In the genomic region with DNA sequence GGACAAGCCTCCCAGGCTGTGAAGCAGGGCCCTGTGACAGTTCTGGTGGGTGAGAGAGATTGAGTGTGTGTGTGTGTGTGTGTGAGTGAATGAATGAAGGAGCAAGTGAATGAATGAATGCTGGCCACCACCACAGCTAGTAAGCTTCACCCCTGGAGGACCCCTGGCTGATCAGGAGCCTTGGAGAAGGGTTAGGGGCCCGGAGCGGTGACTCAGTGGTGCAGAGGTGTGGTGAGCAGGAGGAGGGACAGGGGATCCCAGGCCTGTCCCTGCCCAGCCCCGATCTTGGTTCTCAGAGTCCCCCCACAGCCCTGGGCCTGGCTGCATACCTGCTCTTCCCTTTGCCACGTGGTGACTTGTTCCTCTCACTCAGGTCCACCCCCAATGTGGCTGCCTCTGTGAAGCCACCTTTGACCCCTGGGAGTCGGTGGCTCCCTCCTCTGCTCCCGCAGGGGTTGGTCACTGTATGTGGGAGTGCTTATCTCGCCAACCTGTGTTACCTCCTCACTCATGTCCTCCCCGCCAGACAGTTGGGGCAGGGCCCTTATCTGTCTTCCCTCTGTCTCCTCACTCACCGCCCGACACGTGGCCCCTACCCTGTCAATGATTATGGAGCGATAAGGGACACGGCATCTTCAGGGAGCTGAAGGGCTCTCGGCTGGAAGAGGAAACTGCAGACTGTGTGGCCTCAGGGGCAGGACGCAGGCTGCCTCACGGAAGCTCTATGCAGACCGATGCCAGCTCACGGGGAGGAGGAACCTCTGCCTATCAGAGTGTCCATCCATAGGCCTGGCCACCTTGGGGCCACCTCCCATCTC, we compare ENCODE assay signal across 2 cellular contexts.
TF ChIP-seq lines count a peak whose summit lies in the region.

No MANE protein-coding gene starts in this region.

TF ChIP-seq in A549, 52 proteins besides CTCF, POLR2A, EP300 and RAD21 (continued from another document):
- TF ChIP-seq PHF8 (IDR thresholded peaks at IDR 0.05; ENCODE audit: borderline replicate concordance, low read depth): no peak
- TF ChIP-seq HDAC2 (IDR thresholded peaks at IDR 0.05): no peak
- TF ChIP-seq MAFK (IDR thresholded peaks at IDR 0.05; ENCODE audit: partially characterized antibody): no peak
- TF ChIP-seq, protein P1, sequence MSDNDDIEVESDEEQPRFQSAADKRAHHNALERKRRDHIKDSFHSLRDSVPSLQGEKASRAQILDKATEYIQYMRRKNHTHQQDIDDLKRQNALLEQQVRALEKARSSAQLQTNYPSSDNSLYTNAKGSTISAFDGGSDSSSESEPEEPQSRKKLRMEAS (IDR thresholded peaks at IDR 0.05): no peak
- TF ChIP-seq RFX5 (IDR thresholded peaks at IDR 0.05): no peak
- no peak for TF ChIP-seq HOXB5 (CRISPR knock-in tag; IDR thresholded peaks at IDR 0.05)
- TF ChIP-seq CBX2 (IDR thresholded peaks at IDR 0.05; ENCODE audit: borderline replicate concordance, low read depth): no peak
- no peak for TF ChIP-seq POLR2AphosphoS2 (conservative IDR thresholded peaks at IDR 0.05; ENCODE audit: low read length)
- no peak for TF ChIP-seq SMC3 (IDR thresholded peaks at IDR 0.05)
TF ChIP-seq in A549: peak in this region for 0.

TF ChIP-seq in K562, 482 proteins besides CTCF, POLR2A, EP300 and RAD21 (continued from another document and continues in another):
- TF ChIP-seq CHD2 (IDR thresholded peaks at IDR 0.05; ENCODE audit: low read depth, low read length) (peak; percentile 54; the same call in 1 of the 2 replicates), ZFPM2 (CRISPR knock-in tag; IDR thresholded peaks at IDR 0.05) (0 out of 2 replicates have a peak, but pooled peaks have one; percentile 63), ZNF311 (CRISPR knock-in tag; IDR thresholded peaks at IDR 0.05) (peak; percentile 92), SP2 (IDR thresholded peaks at IDR 0.05; ENCODE audit: extremely low read depth, low read depth, low read length, poor library complexity, severe bottlenecking) (peak; percentile 15), TCF7 (IDR thresholded peaks at IDR 0.05; ENCODE audit: borderline replicate concordance) (peak; percentile 92), POLR2AphosphoS2 (IDR thresholded peaks at IDR 0.05; ENCODE audit: low read length) (no peak), HDAC3 (IDR thresholded peaks at IDR 0.05; ENCODE audit: borderline replicate concordance, partially characterized antibody) (peak; percentile 100), NCOA2 (IDR thresholded peaks at IDR 0.05; ENCODE audit: partially characterized antibody in 2 of 2) (peak in 1 of 2 experiments; percentile 95), KLF16 (IDR thresholded peaks at IDR 0.05) (peak; percentile 100), ZNF197 (CRISPR knock-in tag; IDR thresholded peaks at IDR 0.05; ENCODE audit: low read depth) (peak; percentile 91; the same call in 1 of the 2 replicates), SMARCB1 (IDR thresholded peaks at IDR 0.05; ENCODE audit: insufficient read length, low read depth) (no peak), ZBTB7A (IDR thresholded peaks at IDR 0.05; ENCODE audit: borderline replicate concordance, control insufficient read depth, low read depth, low read length) (peak; percentile 40; the same call in 1 of the 2 replicates), TEAD1 (CRISPR knock-in tag; IDR thresholded peaks at IDR 0.05) (peak; percentile 83 to 84), ZNF140 (CRISPR knock-in tag; IDR thresholded peaks at IDR 0.05) (no peak), HSF4 (CRISPR knock-in tag; IDR thresholded peaks at IDR 0.05; ENCODE audit: borderline replicate concordance) (no peak), MTA1 (IDR thresholded peaks at IDR 0.05; ENCODE audit: borderline replicate concordance) (peak; percentile 97), ZNF134 (CRISPR knock-in tag; conservative IDR thresholded peaks at IDR 0.05) (peak; percentile 64), CCAR2 (IDR thresholded peaks at IDR 0.05; ENCODE audit: low read depth, low read length) (peak; percentile 98), HDAC1 (IDR thresholded peaks at IDR 0.05) (peak; percentile 78 to 100), RBBP5 (IDR thresholded peaks at IDR 0.05; ENCODE audit: borderline replicate concordance, insufficient read depth, low read length, poor library complexity, severe bottlenecking) (no peak), RUNX1 (IDR thresholded peaks at IDR 0.05; ENCODE audit: low read depth) (peak; percentile 99), ADNP (tag; IDR thresholded peaks at IDR 0.05) (peak; percentile 68; the same call in 1 of the 2 replicates), HEY1 (CRISPR knock-in tag; IDR thresholded peaks at IDR 0.05; ENCODE audit: borderline replicate concordance) (peak; percentile 100), ELF4 (CRISPR knock-in tag; IDR thresholded peaks at IDR 0.05) (peak; percentile 93), SMAD3 (CRISPR knock-in tag; conservative IDR thresholded peaks at IDR 0.05) (peak; percentile 91), HDAC8 (tag; IDR thresholded peaks at IDR 0.05) (peak; percentile 56; the same call in 1 of the 2 replicates), ZNF766 (CRISPR knock-in tag; conservative IDR thresholded peaks at IDR 0.05) (peak; percentile 97)
- TF ChIP-seq, protein P2, sequence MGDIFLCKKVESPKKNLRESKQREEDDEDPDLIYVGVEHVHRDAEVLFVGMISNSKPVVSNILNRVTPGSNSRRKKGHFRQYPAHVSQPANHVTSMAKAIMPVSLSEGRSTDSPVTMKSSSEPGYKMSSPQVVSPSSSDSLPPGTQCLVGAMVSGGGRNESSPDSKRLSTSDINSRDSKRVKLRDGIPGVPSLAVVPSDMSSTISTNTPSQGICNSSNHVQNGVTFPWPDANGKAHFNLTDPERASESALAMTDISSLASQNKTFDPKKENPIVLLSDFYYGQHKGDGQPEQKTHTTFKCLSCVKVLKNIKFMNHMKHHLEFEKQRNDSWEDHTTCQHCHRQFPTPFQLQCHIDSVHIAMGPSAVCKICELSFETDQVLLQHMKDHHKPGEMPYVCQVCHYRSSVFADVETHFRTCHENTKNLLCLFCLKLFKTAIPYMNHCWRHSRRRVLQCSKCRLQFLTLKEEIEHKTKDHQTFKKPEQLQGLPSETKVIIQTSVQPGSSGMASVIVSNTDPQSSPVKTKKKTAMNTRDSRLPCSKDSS (IDR thresholded peaks at IDR 0.05; ENCODE audit: low read depth, partially characterized antibody): peak; percentile 10
- TF ChIP-seq, protein P3, sequence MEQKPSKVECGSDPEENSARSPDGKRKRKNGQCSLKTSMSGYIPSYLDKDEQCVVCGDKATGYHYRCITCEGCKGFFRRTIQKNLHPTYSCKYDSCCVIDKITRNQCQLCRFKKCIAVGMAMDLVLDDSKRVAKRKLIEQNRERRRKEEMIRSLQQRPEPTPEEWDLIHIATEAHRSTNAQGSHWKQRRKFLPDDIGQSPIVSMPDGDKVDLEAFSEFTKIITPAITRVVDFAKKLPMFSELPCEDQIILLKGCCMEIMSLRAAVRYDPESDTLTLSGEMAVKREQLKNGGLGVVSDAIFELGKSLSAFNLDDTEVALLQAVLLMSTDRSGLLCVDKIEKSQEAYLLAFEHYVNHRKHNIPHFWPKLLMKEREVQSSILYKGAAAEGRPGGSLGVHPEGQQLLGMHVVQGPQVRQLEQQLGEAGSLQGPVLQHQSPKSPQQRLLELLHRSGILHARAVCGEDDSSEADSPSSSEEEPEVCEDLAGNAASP (IDR thresholded peaks at IDR 0.05): no peak
- TF ChIP-seq, protein P4, sequence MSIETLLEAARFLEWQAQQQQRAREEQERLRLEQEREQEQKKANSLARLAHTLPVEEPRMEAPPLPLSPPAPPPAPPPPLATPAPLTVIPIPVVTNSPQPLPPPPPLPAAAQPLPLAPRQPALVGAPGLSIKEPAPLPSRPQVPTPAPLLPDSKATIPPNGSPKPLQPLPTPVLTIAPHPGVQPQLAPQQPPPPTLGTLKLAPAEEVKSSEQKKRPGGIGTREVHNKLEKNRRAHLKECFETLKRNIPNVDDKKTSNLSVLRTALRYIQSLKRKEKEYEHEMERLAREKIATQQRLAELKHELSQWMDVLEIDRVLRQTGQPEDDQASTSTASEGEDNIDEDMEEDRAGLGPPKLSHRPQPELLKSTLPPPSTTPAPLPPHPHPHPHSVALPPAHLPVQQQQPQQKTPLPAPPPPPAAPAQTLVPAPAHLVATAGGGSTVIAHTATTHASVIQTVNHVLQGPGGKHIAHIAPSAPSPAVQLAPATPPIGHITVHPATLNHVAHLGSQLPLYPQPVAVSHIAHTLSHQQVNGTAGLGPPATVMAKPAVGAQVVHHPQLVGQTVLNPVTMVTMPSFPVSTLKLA (conservative IDR thresholded peaks at IDR 0.05): peak; percentile 98 to 99
- TF ChIP-seq, protein P5, sequence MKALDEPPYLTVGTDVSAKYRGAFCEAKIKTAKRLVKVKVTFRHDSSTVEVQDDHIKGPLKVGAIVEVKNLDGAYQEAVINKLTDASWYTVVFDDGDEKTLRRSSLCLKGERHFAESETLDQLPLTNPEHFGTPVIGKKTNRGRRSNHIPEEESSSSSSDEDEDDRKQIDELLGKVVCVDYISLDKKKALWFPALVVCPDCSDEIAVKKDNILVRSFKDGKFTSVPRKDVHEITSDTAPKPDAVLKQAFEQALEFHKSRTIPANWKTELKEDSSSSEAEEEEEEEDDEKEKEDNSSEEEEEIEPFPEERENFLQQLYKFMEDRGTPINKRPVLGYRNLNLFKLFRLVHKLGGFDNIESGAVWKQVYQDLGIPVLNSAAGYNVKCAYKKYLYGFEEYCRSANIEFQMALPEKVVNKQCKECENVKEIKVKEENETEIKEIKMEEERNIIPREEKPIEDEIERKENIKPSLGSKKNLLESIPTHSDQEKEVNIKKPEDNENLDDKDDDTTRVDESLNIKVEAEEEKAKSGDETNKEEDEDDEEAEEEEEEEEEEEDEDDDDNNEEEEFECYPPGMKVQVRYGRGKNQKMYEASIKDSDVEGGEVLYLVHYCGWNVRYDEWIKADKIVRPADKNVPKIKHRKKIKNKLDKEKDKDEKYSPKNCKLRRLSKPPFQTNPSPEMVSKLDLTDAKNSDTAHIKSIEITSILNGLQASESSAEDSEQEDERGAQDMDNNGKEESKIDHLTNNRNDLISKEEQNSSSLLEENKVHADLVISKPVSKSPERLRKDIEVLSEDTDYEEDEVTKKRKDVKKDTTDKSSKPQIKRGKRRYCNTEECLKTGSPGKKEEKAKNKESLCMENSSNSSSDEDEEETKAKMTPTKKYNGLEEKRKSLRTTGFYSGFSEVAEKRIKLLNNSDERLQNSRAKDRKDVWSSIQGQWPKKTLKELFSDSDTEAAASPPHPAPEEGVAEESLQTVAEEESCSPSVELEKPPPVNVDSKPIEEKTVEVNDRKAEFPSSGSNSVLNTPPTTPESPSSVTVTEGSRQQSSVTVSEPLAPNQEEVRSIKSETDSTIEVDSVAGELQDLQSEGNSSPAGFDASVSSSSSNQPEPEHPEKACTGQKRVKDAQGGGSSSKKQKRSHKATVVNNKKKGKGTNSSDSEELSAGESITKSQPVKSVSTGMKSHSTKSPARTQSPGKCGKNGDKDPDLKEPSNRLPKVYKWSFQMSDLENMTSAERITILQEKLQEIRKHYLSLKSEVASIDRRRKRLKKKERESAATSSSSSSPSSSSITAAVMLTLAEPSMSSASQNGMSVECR (CRISPR knock-in tag; IDR thresholded peaks at IDR 0.05): peak; percentile 81; the same call in 1 of the 2 replicates
- TF ChIP-seq, protein P6, sequence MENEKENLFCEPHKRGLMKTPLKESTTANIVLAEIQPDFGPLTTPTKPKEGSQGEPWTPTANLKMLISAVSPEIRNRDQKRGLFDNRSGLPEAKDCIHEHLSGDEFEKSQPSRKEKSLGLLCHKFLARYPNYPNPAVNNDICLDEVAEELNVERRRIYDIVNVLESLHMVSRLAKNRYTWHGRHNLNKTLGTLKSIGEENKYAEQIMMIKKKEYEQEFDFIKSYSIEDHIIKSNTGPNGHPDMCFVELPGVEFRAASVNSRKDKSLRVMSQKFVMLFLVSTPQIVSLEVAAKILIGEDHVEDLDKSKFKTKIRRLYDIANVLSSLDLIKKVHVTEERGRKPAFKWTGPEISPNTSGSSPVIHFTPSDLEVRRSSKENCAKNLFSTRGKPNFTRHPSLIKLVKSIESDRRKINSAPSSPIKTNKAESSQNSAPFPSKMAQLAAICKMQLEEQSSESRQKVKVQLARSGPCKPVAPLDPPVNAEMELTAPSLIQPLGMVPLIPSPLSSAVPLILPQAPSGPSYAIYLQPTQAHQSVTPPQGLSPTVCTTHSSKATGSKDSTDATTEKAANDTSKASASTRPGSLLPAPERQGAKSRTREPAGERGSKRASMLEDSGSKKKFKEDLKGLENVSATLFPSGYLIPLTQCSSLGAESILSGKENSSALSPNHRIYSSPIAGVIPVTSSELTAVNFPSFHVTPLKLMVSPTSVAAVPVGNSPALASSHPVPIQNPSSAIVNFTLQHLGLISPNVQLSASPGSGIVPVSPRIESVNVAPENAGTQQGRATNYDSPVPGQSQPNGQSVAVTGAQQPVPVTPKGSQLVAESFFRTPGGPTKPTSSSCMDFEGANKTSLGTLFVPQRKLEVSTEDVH (IDR thresholded peaks at IDR 0.05; ENCODE audit: low read depth, partially characterized antibody): peak; percentile 80
- TF ChIP-seq, protein P7, sequence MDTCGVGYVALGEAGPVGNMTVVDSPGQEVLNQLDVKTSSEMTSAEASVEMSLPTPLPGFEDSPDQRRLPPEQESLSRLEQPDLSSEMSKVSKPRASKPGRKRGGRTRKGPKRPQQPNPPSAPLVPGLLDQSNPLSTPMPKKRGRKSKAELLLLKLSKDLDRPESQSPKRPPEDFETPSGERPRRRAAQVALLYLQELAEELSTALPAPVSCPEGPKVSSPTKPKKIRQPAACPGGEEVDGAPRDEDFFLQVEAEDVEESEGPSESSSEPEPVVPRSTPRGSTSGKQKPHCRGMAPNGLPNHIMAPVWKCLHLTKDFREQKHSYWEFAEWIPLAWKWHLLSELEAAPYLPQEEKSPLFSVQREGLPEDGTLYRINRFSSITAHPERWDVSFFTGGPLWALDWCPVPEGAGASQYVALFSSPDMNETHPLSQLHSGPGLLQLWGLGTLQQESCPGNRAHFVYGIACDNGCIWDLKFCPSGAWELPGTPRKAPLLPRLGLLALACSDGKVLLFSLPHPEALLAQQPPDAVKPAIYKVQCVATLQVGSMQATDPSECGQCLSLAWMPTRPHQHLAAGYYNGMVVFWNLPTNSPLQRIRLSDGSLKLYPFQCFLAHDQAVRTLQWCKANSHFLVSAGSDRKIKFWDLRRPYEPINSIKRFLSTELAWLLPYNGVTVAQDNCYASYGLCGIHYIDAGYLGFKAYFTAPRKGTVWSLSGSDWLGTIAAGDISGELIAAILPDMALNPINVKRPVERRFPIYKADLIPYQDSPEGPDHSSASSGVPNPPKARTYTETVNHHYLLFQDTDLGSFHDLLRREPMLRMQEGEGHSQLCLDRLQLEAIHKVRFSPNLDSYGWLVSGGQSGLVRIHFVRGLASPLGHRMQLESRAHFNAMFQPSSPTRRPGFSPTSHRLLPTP (IDR thresholded peaks at IDR 0.05; ENCODE audit: borderline replicate concordance, extremely low read depth, insufficient read length): no peak
- TF ChIP-seq, protein P8, sequence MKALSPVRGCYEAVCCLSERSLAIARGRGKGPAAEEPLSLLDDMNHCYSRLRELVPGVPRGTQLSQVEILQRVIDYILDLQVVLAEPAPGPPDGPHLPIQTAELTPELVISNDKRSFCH (CRISPR knock-in tag; IDR thresholded peaks at IDR 0.05): no peak
- TF ChIP-seq, protein P8 (tag; IDR thresholded peaks at IDR 0.05): peak; percentile 99
